2 cellular contexts compared by ENCODE assay signal in genomic region chr10:102454662-102455487, GRCh38.
TF ChIP-seq lines count a peak whose summit lies in the region.
"Not testable (repeated sequence)": the region's sequence is repeated elsewhere in the genome, so short reads cannot be mapped to it uniquely, and the experiment has no call there.

No MANE protein-coding gene starts in this region.

TF ChIP-seq in HEK293, 187 proteins besides CTCF, POLR2A, EP300 and RAD21:
- peak; percentile 25; the same call in 1 of the 2 replicates for TF ChIP-seq WT1 (tag by site-specific recombination; IDR thresholded peaks at IDR 0.05)
- TF ChIP-seq OSR2 (tag by site-specific recombination; IDR thresholded peaks at IDR 0.05): 0 out of 2 replicates have a peak, but pooled peaks have one; percentile 14
TF ChIP-seq in HEK293: peak in this region for 2; not testable (repeated sequence) for 185.

TF ChIP-seq in K562, 482 proteins besides CTCF, POLR2A, EP300 and RAD21 (continues in another document):
- TF ChIP-seq ERF (CRISPR knock-in tag; IDR thresholded peaks at IDR 0.05): peak; percentile 95
- TF ChIP-seq TEAD2 (tag; IDR thresholded peaks at IDR 0.05): 0 out of 2 replicates have a peak, but pooled peaks have one; percentile 48
- peak in 1 of 2 experiments; percentile 93; a peak in 2 of 4 replicates for TF ChIP-seq TEAD1 (CRISPR knock-in tag; IDR thresholded peaks at IDR 0.05)
- TF ChIP-seq BCL6 (CRISPR knock-in tag; IDR thresholded peaks at IDR 0.05): peak; percentile 88
- peak; percentile 89 for TF ChIP-seq TCFL5 (CRISPR knock-in tag; conservative IDR thresholded peaks at IDR 0.05)
- peak; percentile 70; the same call in 1 of the 2 replicates for TF ChIP-seq ARID3B (CRISPR knock-in tag; IDR thresholded peaks at IDR 0.05; ENCODE audit: borderline replicate concordance)
- TF ChIP-seq HIVEP1 (CRISPR knock-in tag; IDR thresholded peaks at IDR 0.05): peak; percentile 95
- peak; percentile 91; the same call in 1 of the 2 replicates for TF ChIP-seq ZNF589 (CRISPR knock-in tag; IDR thresholded peaks at IDR 0.05; ENCODE audit: low read depth)
- TF ChIP-seq ZNF740, ATF1 (CRISPR knock-in tag; IDR thresholded peaks at IDR 0.05): not testable (repeated sequence)
- TF ChIP-seq ZNF740 (tag; IDR thresholded peaks at IDR 0.05): peak in 1 of 2 experiments; percentile 96; a peak in 2 of 4 replicates
- peak; percentile 52; the same call in 1 of the 2 replicates for TF ChIP-seq KLF1 (tag; IDR thresholded peaks at IDR 0.05)
- peak; percentile 80 for TF ChIP-seq ZNF23 (CRISPR knock-in tag; IDR thresholded peaks at IDR 0.05)
- TF ChIP-seq, protein P1, sequence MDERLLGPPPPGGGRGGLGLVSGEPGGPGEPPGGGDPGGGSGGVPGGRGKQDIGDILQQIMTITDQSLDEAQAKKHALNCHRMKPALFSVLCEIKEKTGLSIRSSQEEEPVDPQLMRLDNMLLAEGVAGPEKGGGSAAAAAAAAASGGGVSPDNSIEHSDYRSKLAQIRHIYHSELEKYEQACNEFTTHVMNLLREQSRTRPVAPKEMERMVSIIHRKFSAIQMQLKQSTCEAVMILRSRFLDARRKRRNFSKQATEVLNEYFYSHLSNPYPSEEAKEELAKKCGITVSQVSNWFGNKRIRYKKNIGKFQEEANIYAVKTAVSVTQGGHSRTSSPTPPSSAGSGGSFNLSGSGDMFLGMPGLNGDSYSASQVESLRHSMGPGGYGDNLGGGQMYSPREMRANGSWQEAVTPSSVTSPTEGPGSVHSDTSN (CRISPR knock-in tag; IDR thresholded peaks at IDR 0.05; ENCODE audit: low read depth): not testable (repeated sequence)
- TF ChIP-seq, protein P1 (tag; conservative IDR thresholded peaks at IDR 0.05; ENCODE audit: low read depth): 0 out of 2 replicates have a peak, but pooled peaks have one; percentile 40
- peak; percentile 97 for TF ChIP-seq HDAC8 (tag; IDR thresholded peaks at IDR 0.05)
- TF ChIP-seq SRF (CRISPR knock-in tag; IDR thresholded peaks at IDR 0.05): peak in 1 of 2 experiments; percentile 69; a peak in 1 of 4 replicates
- TF ChIP-seq NR4A1 (CRISPR knock-in tag; IDR thresholded peaks at IDR 0.05): peak; percentile 87; the same call in 1 of the 2 replicates
- peak; percentile 98 for TF ChIP-seq NR4A1 (tag; IDR thresholded peaks at IDR 0.05)
- TF ChIP-seq, protein P2, sequence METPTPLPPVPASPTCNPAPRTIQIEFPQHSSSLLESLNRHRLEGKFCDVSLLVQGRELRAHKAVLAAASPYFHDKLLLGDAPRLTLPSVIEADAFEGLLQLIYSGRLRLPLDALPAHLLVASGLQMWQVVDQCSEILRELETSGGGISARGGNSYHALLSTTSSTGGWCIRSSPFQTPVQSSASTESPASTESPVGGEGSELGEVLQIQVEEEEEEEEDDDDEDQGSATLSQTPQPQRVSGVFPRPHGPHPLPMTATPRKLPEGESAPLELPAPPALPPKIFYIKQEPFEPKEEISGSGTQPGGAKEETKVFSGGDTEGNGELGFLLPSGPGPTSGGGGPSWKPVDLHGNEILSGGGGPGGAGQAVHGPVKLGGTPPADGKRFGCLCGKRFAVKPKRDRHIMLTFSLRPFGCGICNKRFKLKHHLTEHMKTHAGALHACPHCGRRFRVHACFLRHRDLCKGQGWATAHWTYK (CRISPR knock-in tag; IDR thresholded peaks at IDR 0.05): peak; percentile 95
- 0 out of 2 replicates have a peak, but pooled peaks have one; percentile 37 for TF ChIP-seq GABPB2 (CRISPR knock-in tag; conservative IDR thresholded peaks at IDR 0.05)
- TF ChIP-seq ZNF444 (CRISPR knock-in tag; IDR thresholded peaks at IDR 0.05): peak; percentile 65; the same call in 1 of the 2 replicates
- TF ChIP-seq, protein P3, sequence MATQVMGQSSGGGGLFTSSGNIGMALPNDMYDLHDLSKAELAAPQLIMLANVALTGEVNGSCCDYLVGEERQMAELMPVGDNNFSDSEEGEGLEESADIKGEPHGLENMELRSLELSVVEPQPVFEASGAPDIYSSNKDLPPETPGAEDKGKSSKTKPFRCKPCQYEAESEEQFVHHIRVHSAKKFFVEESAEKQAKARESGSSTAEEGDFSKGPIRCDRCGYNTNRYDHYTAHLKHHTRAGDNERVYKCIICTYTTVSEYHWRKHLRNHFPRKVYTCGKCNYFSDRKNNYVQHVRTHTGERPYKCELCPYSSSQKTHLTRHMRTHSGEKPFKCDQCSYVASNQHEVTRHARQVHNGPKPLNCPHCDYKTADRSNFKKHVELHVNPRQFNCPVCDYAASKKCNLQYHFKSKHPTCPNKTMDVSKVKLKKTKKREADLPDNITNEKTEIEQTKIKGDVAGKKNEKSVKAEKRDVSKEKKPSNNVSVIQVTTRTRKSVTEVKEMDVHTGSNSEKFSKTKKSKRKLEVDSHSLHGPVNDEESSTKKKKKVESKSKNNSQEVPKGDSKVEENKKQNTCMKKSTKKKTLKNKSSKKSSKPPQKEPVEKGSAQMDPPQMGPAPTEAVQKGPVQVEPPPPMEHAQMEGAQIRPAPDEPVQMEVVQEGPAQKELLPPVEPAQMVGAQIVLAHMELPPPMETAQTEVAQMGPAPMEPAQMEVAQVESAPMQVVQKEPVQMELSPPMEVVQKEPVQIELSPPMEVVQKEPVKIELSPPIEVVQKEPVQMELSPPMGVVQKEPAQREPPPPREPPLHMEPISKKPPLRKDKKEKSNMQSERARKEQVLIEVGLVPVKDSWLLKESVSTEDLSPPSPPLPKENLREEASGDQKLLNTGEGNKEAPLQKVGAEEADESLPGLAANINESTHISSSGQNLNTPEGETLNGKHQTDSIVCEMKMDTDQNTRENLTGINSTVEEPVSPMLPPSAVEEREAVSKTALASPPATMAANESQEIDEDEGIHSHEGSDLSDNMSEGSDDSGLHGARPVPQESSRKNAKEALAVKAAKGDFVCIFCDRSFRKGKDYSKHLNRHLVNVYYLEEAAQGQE (CRISPR knock-in tag; IDR thresholded peaks at IDR 0.05; ENCODE audit: low read depth): peak; percentile 67; the same call in 1 of the 2 replicates
- 0 out of 2 replicates have a peak, but pooled peaks have one; percentile 35 for TF ChIP-seq MAX (CRISPR knock-in tag; IDR thresholded peaks at IDR 0.05)
- TF ChIP-seq ZFP1 (CRISPR knock-in tag; IDR thresholded peaks at IDR 0.05): peak; percentile 58
- peak; percentile 68; the same call in 1 of the 2 replicates for TF ChIP-seq ZNF445 (CRISPR knock-in tag; IDR thresholded peaks at IDR 0.05; ENCODE audit: low read depth)
- 0 out of 2 replicates have a peak, but pooled peaks have one; percentile 17 for TF ChIP-seq NFIX (CRISPR knock-in tag; IDR thresholded peaks at IDR 0.05; ENCODE audit: low read depth)
- TF ChIP-seq, protein P4, sequence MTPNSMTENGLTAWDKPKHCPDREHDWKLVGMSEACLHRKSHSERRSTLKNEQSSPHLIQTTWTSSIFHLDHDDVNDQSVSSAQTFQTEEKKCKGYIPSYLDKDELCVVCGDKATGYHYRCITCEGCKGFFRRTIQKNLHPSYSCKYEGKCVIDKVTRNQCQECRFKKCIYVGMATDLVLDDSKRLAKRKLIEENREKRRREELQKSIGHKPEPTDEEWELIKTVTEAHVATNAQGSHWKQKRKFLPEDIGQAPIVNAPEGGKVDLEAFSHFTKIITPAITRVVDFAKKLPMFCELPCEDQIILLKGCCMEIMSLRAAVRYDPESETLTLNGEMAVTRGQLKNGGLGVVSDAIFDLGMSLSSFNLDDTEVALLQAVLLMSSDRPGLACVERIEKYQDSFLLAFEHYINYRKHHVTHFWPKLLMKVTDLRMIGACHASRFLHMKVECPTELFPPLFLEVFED (CRISPR knock-in tag; conservative IDR thresholded peaks at IDR 0.05): peak; percentile 81; the same call in 1 of the 2 replicates
- peak; percentile 78; the same call in 1 of the 2 replicates for TF ChIP-seq BACH1 (tag; IDR thresholded peaks at IDR 0.05)
- peak; percentile 95 for TF ChIP-seq E2F3 (CRISPR knock-in tag; IDR thresholded peaks at IDR 0.05)
- 0 out of 2 replicates have a peak, but pooled peaks have one; percentile 39 for TF ChIP-seq PHB (CRISPR knock-in tag; IDR thresholded peaks at IDR 0.05)
- TF ChIP-seq SMAD4 (CRISPR knock-in tag; conservative IDR thresholded peaks at IDR 0.05): peak; percentile 98
- peak; percentile 98 for TF ChIP-seq ZNF311 (CRISPR knock-in tag; IDR thresholded peaks at IDR 0.05)
- TF ChIP-seq, protein P5, sequence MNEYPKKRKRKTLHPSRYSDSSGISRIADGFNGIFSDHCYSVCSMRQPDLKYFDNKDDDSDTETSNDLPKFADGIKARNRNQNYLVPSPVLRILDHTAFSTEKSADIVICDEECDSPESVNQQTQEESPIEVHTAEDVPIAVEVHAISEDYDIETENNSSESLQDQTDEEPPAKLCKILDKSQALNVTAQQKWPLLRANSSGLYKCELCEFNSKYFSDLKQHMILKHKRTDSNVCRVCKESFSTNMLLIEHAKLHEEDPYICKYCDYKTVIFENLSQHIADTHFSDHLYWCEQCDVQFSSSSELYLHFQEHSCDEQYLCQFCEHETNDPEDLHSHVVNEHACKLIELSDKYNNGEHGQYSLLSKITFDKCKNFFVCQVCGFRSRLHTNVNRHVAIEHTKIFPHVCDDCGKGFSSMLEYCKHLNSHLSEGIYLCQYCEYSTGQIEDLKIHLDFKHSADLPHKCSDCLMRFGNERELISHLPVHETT (CRISPR knock-in tag; conservative IDR thresholded peaks at IDR 0.05 in 1 of 2, IDR thresholded peaks at IDR 0.05 in 1 of 2): peak in 1 of 2 experiments; percentile 30; a peak in 2 of 4 replicates
- TF ChIP-seq ZNF584 (CRISPR knock-in tag; IDR thresholded peaks at IDR 0.05; ENCODE audit: low read depth): peak; percentile 90
- TF ChIP-seq ZNF79 (CRISPR knock-in tag; IDR thresholded peaks at IDR 0.05; ENCODE audit: low read depth): peak; percentile 85
- peak; percentile 73 for TF ChIP-seq ETV1 (tag; conservative IDR thresholded peaks at IDR 0.05; ENCODE audit: low read depth)
- peak; percentile 9; the same call in 1 of the 2 replicates for TF ChIP-seq ATF1 (tag; IDR thresholded peaks at IDR 0.05)
- peak in 1 of 2 experiments; percentile 71; a peak in 2 of 4 replicates for TF ChIP-seq MAZ (CRISPR knock-in tag; conservative IDR thresholded peaks at IDR 0.05 in 1 of 2, IDR thresholded peaks at IDR 0.05 in 1 of 2)
- peak; percentile 96 for TF ChIP-seq KLF6 (CRISPR knock-in tag; IDR thresholded peaks at IDR 0.05; ENCODE audit: borderline replicate concordance)
- TF ChIP-seq PYGO2 (tag; IDR thresholded peaks at IDR 0.05): peak; percentile 92
- peak; percentile 71 for TF ChIP-seq ZNF707 (CRISPR knock-in tag; conservative IDR thresholded peaks at IDR 0.05)
- peak; percentile 58 for TF ChIP-seq ZKSCAN3 (CRISPR knock-in tag; IDR thresholded peaks at IDR 0.05)
- peak; percentile 85 for TF ChIP-seq ZNF830 (CRISPR knock-in tag; IDR thresholded peaks at IDR 0.05)
- TF ChIP-seq ZNF134 (CRISPR knock-in tag; conservative IDR thresholded peaks at IDR 0.05): peak; percentile 76
- peak; percentile 93 for TF ChIP-seq SMAD3 (CRISPR knock-in tag; conservative IDR thresholded peaks at IDR 0.05)
- TF ChIP-seq ZNF76 (CRISPR knock-in tag; IDR thresholded peaks at IDR 0.05; ENCODE audit: borderline replicate concordance): peak; percentile 92
- TF ChIP-seq ZNF583 (CRISPR knock-in tag; IDR thresholded peaks at IDR 0.05): peak; percentile 95
